Comparison of ENCODE assay signal across 8 cellular contexts in the genomic region with DNA sequence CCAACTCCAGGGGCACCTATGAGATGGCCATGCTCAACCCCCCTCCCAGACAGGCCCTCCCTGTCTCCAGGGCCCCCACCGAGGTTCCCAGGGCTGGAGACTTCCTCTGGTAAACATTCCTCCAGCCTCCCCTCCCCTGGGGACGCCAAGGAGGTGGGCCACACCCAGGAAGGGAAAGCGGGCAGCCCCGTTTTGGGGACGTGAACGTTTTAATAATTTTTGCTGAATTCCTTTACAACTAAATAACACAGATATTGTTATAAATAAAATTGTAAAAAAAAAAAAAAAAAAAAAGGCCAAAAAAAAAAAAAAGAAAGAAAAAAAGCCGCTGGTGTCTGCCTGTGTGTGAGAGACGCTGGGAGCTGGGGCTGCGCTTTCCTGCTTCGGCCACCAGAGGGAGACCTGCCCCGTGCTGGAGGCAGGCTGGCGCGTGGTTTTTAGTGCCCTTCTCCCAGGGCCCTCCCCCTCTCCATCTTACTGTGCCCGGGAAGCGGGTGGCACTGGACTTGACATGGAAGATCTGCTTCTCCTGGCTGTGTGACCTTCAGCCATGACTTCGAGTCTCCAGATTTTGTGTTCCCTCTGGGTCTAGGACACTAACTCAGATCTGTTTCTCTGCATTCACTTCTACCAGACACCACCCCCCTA. TPM values are rescaled to one million over a fixed set of nuclear protein-coding genes. Genes with fewer than 3 reads are reported as not detected.
A peak's percentile ranks its signal among the peaks of the same experiment; 100 is the strongest.
DNase-seq lines count a peak whose midpoint lies in the region; ATAC-seq and TF ChIP-seq lines count a peak whose summit lies in the region.

No MANE protein-coding gene starts in this region.

- ATAC-seq in Panc1, result peak; percentile 62
- peak; percentile 62 to 73 for ATAC-seq in naive thymus-derived CD8-positive, alpha-beta T cell
- no peak for ATAC-seq in HG03159 (IDR thresholded peaks at IDR 0.05; ENCODE audit: unreplicated experiment)

- no peak for TF ChIP-seq POLR2A in erythroblast (IDR thresholded peaks at IDR 0.05; ENCODE audit: low read length)

- DNase-seq in Panc1 (ENCODE audit: low read depth, low spot score), result peak; percentile 61
- peak; percentile 91 for DNase-seq in activated T-cell treated with anti-CD3 and anti-CD28 coated beads, Interleukin-2, amount 50 U/mL, for 24 hours
- peak; percentile 75 to 87 for DNase-seq in erythroblast (lab: John Stamatoyannopoulos, UW)
- DNase-seq in naive thymus-derived CD8-positive, alpha-beta T cell, result peak; percentile 74 to 89 (median 84)
- DNase-seq in stimulated activated naive CD4-positive, alpha-beta T cell treated with Interleukin-2 at 50 U/mL for 16 hours (lab: John Stamatoyannopoulos, UW), result peak; percentile 77

- H3K4me1 Mint-ChIP-seq in activated T-cell treated with anti-CD3 and anti-CD28 coated beads, Interleukin-2, amount 50 U/mL, for 24 hours (ENCODE audit: low read depth), result peaks cover 29% of the 10 kb centered on the region
- peaks cover 28 to 41% (median 39%) of the 10 kb centered on the region in 4 donors for H3K4me1 Mint-ChIP-seq in naive thymus-derived CD8-positive, alpha-beta T cell

- peaks cover 40% of the 10 kb centered on the region for H3K4me1 ChIP-seq in KMS-11 (ENCODE audit: low read depth, poor library complexity, severe bottlenecking)
- H3K4me1 ChIP-seq in Panc1 (ENCODE audit: control insufficient read depth, insufficient read depth, low read length), result peaks cover 20% of the 10 kb centered on the region

- H3K27ac ChIP-seq in KMS-11 (no peak overlapping the region), Panc1 (ENCODE audit: low read length) (no peak overlapping the region)

- in situ Hi-C loops in Panc1 (cut with HindIII; ENCODE audit: low pct_unique_long_range_greater_than_20kb, low sequenced_read_pairs), result no loop called here

- intact Hi-C loops in Panc1 (cut with micrococcal nuclease; ENCODE audit: unreplicated experiment), result loop anchor here (1.0 kb wide), 1 partner anchor 26 kb away; no protein-coding TSS in a partner anchor

- H3K9me3 Mint-ChIP-seq in activated T-cell treated with anti-CD3 and anti-CD28 coated beads, Interleukin-2, amount 50 U/mL, for 24 hours, result no peaks in the 10 kb centered on the region
- H3K9me3 Mint-ChIP-seq in naive thymus-derived CD8-positive, alpha-beta T cell, result no peaks in the 10 kb centered on the region

- H3K9ac ChIP-seq in KMS-11, result no peak overlapping the region

- H3K4me3 Mint-ChIP-seq in activated T-cell treated with anti-CD3 and anti-CD28 coated beads, Interleukin-2, amount 50 U/mL, for 24 hours, result no peak overlapping the region
- H3K4me3 Mint-ChIP-seq in naive thymus-derived CD8-positive, alpha-beta T cell, result peak overlapping the region in 7 of 10 donors; percentile 2 to 47 (median 39)

- peak; percentile 92 for TF ChIP-seq CTCF in GM12875 (IDR thresholded peaks at IDR 0.05; ENCODE audit: borderline replicate concordance, insufficient read depth, low read depth, low read length)
- peak; percentile 99 for TF ChIP-seq CTCF in KMS-11 (conservative IDR thresholded peaks at IDR 0.05; ENCODE audit: low read depth, low read length)
- peak; percentile 97 for TF ChIP-seq CTCF in Panc1 (IDR thresholded peaks at IDR 0.05)

- H3K79me2 ChIP-seq in KMS-11 (ENCODE audit: insufficient read depth, low read depth), result no peaks in the 10 kb centered on the region

- H3K27me3 ChIP-seq in KMS-11 (ENCODE audit: insufficient read depth, low read depth) (peaks cover 46% of the 10 kb centered on the region), Panc1 (ENCODE audit: control insufficient read depth, insufficient read depth, low read length) (peaks cover 10% of the 10 kb centered on the region)

- POLR2A ChIA-PET in Panc1 (lab: Charles Lee), result interaction anchor here (0.6 kb wide), 2 partner anchors 29 to 85 kb away, joined by 3 read pairs; no protein-coding TSS in a partner anchor
- POLR2A ChIA-PET in naive thymus-derived CD8-positive, alpha-beta T cell (lab: Charles Lee), result interaction anchor here (0.6 to 5.1 kb wide), 7 partner anchors 10 to 1396 kb away, joined by 3 to 72 read pairs (median 3); partner anchors contain the start of genes SARNP, SHMT2 and STAT6

- H2AFZ ChIP-seq in KMS-11 (ENCODE audit: low read depth), result peak overlapping the region; percentile 91; the same call in 1 of the 2 replicates

- no TSS peak for BruUV-seq in Panc1 (replicated peaks; lab: Mats Ljungman, UMichigan)

- H4K20me1 ChIP-seq in KMS-11 (ENCODE audit: insufficient read depth), result no peaks in the 10 kb centered on the region

- CTCF ChIA-PET in Panc1 (lab: Charles Lee), result interaction anchor here (0.6 to 2.8 kb wide), 13 partner anchors 11 to 242 kb away, joined by 3 to 26 read pairs (median 7); partner anchors contain the start of genes INHBE and SHMT2

- H3K27me3 Mint-ChIP-seq in activated T-cell treated with anti-CD3 and anti-CD28 coated beads, Interleukin-2, amount 50 U/mL, for 24 hours, result peaks cover 44% of the 10 kb centered on the region
- peaks cover 32 to 49% (median 40%) of the 10 kb centered on the region in 5 donors for H3K27me3 Mint-ChIP-seq in naive thymus-derived CD8-positive, alpha-beta T cell

- H3K36me3 ChIP-seq in KMS-11 (ENCODE audit: insufficient read depth), result no peaks in the 10 kb centered on the region
- no peaks in the 10 kb centered on the region; the same call in 1 of the 2 replicates for H3K36me3 ChIP-seq in Panc1 (ENCODE audit: control insufficient read depth, insufficient read depth, low read length)

- H3K36me3 Mint-ChIP-seq in activated T-cell treated with anti-CD3 and anti-CD28 coated beads, Interleukin-2, amount 50 U/mL, for 24 hours (ENCODE audit: low read depth), result no peaks in the 10 kb centered on the region
- peaks cover 0 to 2% (median 0%) of the 10 kb centered on the region in 3 donors for H3K36me3 Mint-ChIP-seq in naive thymus-derived CD8-positive, alpha-beta T cell

- H3K4me2 ChIP-seq in KMS-11, result peak overlapping the region; percentile 66

- H3K9me3 ChIP-seq in Panc1 (ENCODE audit: control insufficient read depth, insufficient read depth, low read depth, low read length), result no peaks in the 10 kb centered on the region

- H3K4me3 ChIP-seq in GM12875 (ENCODE audit: low read depth, low read length), result no peak overlapping the region
- H3K4me3 ChIP-seq in KMS-11 (IDR thresholded peaks at IDR 0.05; ENCODE audit: insufficient read depth, low read depth, low read length), result no peak overlapping the region
- H3K4me3 ChIP-seq in Panc1 (ENCODE audit: low read depth in 2 of 2, low read length in 2 of 2), result no peak overlapping the region

- no peak overlapping the region for H3K27ac Mint-ChIP-seq in activated T-cell treated with anti-CD3 and anti-CD28 coated beads, Interleukin-2, amount 50 U/mL, for 24 hours
- peak overlapping the region in 4 of 10 donors; percentile 8 to 86 (median 56) for H3K27ac Mint-ChIP-seq in naive thymus-derived CD8-positive, alpha-beta T cell

RNA-seq across cellular contexts. Expression of gene NXPH4, which starts 3.4 kb away (rescaled TPM):
- total RNA-seq in Panc1 (2021; ENCODE audit: unreplicated experiment), result 2.1 TPM
- polyA plus RNA-seq in Panc1 (2012; ENCODE audit: insufficient read length), result 2.1 TPM
- under 1 TPM; 0.41 to 0.55 TPM for total RNA-seq in naive thymus-derived CD8-positive, alpha-beta T cell
- not detected for polyA plus RNA-seq in naive thymus-derived CD8-positive, alpha-beta T cell

RNA-seq across cellular contexts. Expression of gene SHMT2, which starts 16.3 kb away (rescaled TPM):
- total RNA-seq in Panc1 (2021; ENCODE audit: unreplicated experiment), result 67.1 TPM
- polyA plus RNA-seq in Panc1 (2012; ENCODE audit: insufficient read length), result 117 TPM
- 10 to 100 TPM; 45.2 to 45.3 TPM for total RNA-seq in naive thymus-derived CD8-positive, alpha-beta T cell
- 10 to 100 TPM; 27.3 to 31.2 (median 28.8) TPM for polyA plus RNA-seq in naive thymus-derived CD8-positive, alpha-beta T cell

RNA-seq across cellular contexts. Expression of gene STAC3, which starts 37.8 kb away (rescaled TPM):
- total RNA-seq in Panc1 (2021; ENCODE audit: unreplicated experiment), result 0.87 TPM
- polyA plus RNA-seq in Panc1 (2012; ENCODE audit: insufficient read length), result 0.25 TPM
- 1 to 10 TPM; 2.5 to 2.6 TPM for total RNA-seq in naive thymus-derived CD8-positive, alpha-beta T cell
- polyA plus RNA-seq in naive thymus-derived CD8-positive, alpha-beta T cell, result not detected
